In the genomic region with DNA sequence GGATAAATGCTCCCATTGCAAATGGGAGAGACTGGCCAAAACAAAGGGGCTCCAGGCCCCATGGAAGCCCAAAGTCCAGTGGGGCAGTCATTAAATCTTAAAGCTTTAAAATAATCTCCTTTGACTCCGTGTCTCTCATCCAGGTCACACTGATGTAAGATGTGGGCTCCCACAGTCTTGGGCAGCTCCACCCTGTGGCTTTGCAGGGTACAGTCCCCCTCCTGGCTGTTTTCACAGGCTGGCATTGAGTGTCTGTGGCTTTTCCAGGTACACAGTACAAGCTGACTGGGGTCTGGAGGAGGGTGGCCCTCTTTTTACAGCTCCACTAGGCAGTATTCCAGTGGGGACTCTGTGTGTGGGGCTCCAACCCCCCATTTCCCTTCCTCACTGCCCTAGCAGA, we compare ENCODE assay signal across 13 cellular contexts. TPM values are rescaled to one million over a fixed set of nuclear protein-coding genes. Genes with fewer than 3 reads are reported as not detected.
DNase-seq lines count a peak whose midpoint lies in the region; FAIRE-seq and TF ChIP-seq lines count a peak whose summit lies in the region.
"Had no signal": no experiment of that assay in that cellular context is flagged by ENCODE, and none has a peak within 500 bp of the region (broad histone marks: within the 10 kb centered on the region; RNA-seq: fewer than 3 reads in every experiment).

No MANE protein-coding gene starts in this region.

- H3K4me1 Mint-ChIP-seq in astrocyte (ENCODE audit: low read depth, unreplicated experiment) = peaks cover 15% of the 10 kb centered on the region

- no peak overlapping the region for H3K4me3 Mint-ChIP-seq in astrocyte (ENCODE audit: unreplicated experiment)
- H3K4me3 Mint-ChIP-seq: nephron had no signal

- H3K36me3 ChIP-seq in astrocyte (ENCODE audit: insufficient read depth, low read length) = peaks cover 16% of the 10 kb centered on the region

- peaks cover 20% of the 10 kb centered on the region for H4K20me1 ChIP-seq in astrocyte (ENCODE audit: insufficient read depth, low read length)

- FAIRE-seq in astrocyte (lab: Jason Lieb, UNC) (no peak), GM12892 (lab: Jason Lieb, UNC) (no peak)

- no peaks in the 10 kb centered on the region for H3K27me3 ChIP-seq in astrocyte (ENCODE audit: insufficient read depth, low read length)

- no peak overlapping the region for H3K27ac ChIP-seq in astrocyte (ENCODE audit: low read depth, low read length)

- no peaks in the 10 kb centered on the region for H3K79me2 ChIP-seq in astrocyte (ENCODE audit: insufficient read depth, low read length)

- no peaks in the 10 kb centered on the region for H3K27me3 Mint-ChIP-seq in astrocyte (ENCODE audit: low read depth, unreplicated experiment)

- in situ Hi-C loops in KBM-7 (cut with MboI; ENCODE audit: low pct_unique_long_range_greater_than_20kb, low sequenced_read_pairs) = no loop called here

- no peak overlapping the region for H2AFZ ChIP-seq in astrocyte (ENCODE audit: low read depth, low read length)

- TF ChIP-seq CTCF in astrocyte (IDR thresholded peaks at IDR 0.05; ENCODE audit: insufficient read depth, low read depth, low read length) = peak; percentile 3
- no peak for TF ChIP-seq CTCF in foreskin fibroblast (IDR thresholded peaks at IDR 0.05; ENCODE audit: low read depth, low read length)

- H3K27ac Mint-ChIP-seq in astrocyte (ENCODE audit: unreplicated experiment) = no peak overlapping the region
- H3K27ac Mint-ChIP-seq: nephron had no signal

- H3K9ac ChIP-seq in astrocyte (ENCODE audit: low read length) = no peak overlapping the region

- no peak overlapping the region for H3K4me2 ChIP-seq in astrocyte (ENCODE audit: low read length)
- H3K4me2 ChIP-seq: smooth muscle cell had no signal

- peaks cover 5% of the 10 kb centered on the region for H3K36me3 Mint-ChIP-seq in astrocyte (ENCODE audit: low read depth, unreplicated experiment)

- no peak overlapping the region for H3K4me3 ChIP-seq in astrocyte (ENCODE audit: insufficient read depth, low read depth, low read length)
- H3K4me3 ChIP-seq in foreskin fibroblast (ENCODE audit: low read depth in 1 of 2, low read length in 2 of 2) = no peak overlapping the region
- H3K4me3 ChIP-seq: smooth muscle cell had no signal

- no peak for TF ChIP-seq POLR2A in GM12892 (IDR thresholded peaks at IDR 0.05; ENCODE audit: low read depth, low read length)

- H3K9me3 ChIP-seq in astrocyte (ENCODE audit: insufficient read depth, low read depth, low read length) = no peaks in the 10 kb centered on the region

- DNase-seq in DMS53 (lab: John Stamatoyannopoulos, UW) (peak; percentile 8), DMS53 treated with DMSO at 0.1 percent for 48 hours (lab: John Stamatoyannopoulos, UW; ENCODE audit: unreplicated experiment) (no peak), KBM-7 (peak; percentile 29), astrocyte (ENCODE audit: low read depth) (no peak), myocyte (ENCODE audit: low read depth) (peak; percentile 23), GM12892 (ENCODE audit: insufficient read length) (no peak), foreskin fibroblast (no peak), NCI-H2029 (lab: John Stamatoyannopoulos, UW) (no peak)
- DNase-seq: 8988T, Kasumi-1, NCI-H510A treated with DMSO at 0.1 percent for 48 hours had no signal

- peaks cover 15% of the 10 kb centered on the region for H3K4me1 ChIP-seq in astrocyte (ENCODE audit: insufficient read depth, low read length)

- H3K9me3 Mint-ChIP-seq in astrocyte (ENCODE audit: unreplicated experiment) = no peaks in the 10 kb centered on the region
- H3K9me3 Mint-ChIP-seq: nephron had no signal

RNA-seq across cellular contexts. Expression of a gene that starts 45.9 kb away (rescaled TPM):
- total RNA-seq in astrocyte (101 and 103 TPM in 2 replicates), myocyte (99.8 and 103 TPM in 2 replicates)
- 53.0 TPM for polyA plus RNA-seq in myocyte (2012)
- 43.0 TPM for polyA plus RNA-seq in GM12892 (2012; ENCODE audit: missing spikeins)

Comparison
In these comparisons a context has a peak if more than half of its experiments do, and no peak if none do; other contexts are left out.
1. DNase-seq: peak in DMS53 (single experiment), KBM-7 (single experiment) and myocyte (single experiment); none in DMS53 treated with DMSO at 0.1 percent for 48 hours (single experiment), astrocyte (single experiment), GM12892 (single experiment), foreskin fibroblast (0 of 2) and NCI-H2029 (single experiment).